ENCODE assay signal across 1 cellular context in the genomic region with DNA sequence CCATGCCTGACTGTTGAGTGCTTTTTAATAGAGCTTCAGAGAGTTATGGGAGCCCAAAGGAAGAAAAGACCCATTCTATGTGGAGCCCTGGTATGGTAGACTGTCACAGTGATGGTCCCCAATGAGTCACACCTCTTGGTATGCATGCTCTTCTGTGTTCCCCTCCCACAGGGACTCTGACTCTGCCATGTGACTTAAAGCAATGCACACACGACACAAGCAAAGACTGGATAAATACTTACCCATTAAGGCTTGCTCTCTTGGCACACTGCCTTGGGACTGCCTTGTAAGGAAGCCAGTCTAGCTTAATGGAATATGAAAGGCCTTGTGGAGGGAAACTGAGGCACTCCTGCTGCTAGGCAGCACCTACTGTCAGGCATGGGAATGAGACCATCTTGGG.
TF ChIP-seq lines count a peak whose summit lies in the region.

No MANE protein-coding gene starts in this region.

TF ChIP-seq in HepG2, 621 proteins besides CTCF, POLR2A, EP300 and RAD21 (continued from another document and continues in another):
- TF ChIP-seq, protein P1, sequence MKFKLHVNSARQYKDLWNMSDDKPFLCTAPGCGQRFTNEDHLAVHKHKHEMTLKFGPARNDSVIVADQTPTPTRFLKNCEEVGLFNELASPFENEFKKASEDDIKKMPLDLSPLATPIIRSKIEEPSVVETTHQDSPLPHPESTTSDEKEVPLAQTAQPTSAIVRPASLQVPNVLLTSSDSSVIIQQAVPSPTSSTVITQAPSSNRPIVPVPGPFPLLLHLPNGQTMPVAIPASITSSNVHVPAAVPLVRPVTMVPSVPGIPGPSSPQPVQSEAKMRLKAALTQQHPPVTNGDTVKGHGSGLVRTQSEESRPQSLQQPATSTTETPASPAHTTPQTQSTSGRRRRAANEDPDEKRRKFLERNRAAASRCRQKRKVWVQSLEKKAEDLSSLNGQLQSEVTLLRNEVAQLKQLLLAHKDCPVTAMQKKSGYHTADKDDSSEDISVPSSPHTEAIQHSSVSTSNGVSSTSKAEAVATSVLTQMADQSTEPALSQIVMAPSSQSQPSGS (CRISPR knock-in tag; IDR thresholded peaks at IDR 0.05), result no peak
- TF ChIP-seq, protein P2, sequence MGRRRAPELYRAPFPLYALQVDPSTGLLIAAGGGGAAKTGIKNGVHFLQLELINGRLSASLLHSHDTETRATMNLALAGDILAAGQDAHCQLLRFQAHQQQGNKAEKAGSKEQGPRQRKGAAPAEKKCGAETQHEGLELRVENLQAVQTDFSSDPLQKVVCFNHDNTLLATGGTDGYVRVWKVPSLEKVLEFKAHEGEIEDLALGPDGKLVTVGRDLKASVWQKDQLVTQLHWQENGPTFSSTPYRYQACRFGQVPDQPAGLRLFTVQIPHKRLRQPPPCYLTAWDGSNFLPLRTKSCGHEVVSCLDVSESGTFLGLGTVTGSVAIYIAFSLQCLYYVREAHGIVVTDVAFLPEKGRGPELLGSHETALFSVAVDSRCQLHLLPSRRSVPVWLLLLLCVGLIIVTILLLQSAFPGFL (CRISPR knock-in tag; IDR thresholded peaks at IDR 0.05), result no peak
- TF ChIP-seq ZNF672 (CRISPR knock-in tag; IDR thresholded peaks at IDR 0.05), result no peak
- peak; percentile 32; the same call in 1 of the 2 replicates for TF ChIP-seq ZNF644 (CRISPR knock-in tag; IDR thresholded peaks at IDR 0.05; ENCODE audit: low read depth)
- TF ChIP-seq MBNL3 (CRISPR knock-in tag; conservative IDR thresholded peaks at IDR 0.05), result no peak
- TF ChIP-seq POLR2G (IDR thresholded peaks at IDR 0.05; ENCODE audit: low read depth, low read length), result no peak
- TF ChIP-seq STAT5B (CRISPR knock-in tag; IDR thresholded peaks at IDR 0.05), result no peak
- 0 out of 2 replicates have a peak, but pooled peaks have one; percentile 9 for TF ChIP-seq FOXA3 (CRISPR knock-in tag; IDR thresholded peaks at IDR 0.05)
- no peak for TF ChIP-seq SNAI1 (CRISPR knock-in tag; IDR thresholded peaks at IDR 0.05; ENCODE audit: borderline replicate concordance)
- TF ChIP-seq SPEN (CRISPR knock-in tag; IDR thresholded peaks at IDR 0.05; ENCODE audit: low read depth), result no peak
- peak; percentile 43; the same call in 1 of the 2 replicates for TF ChIP-seq FOSL1 (CRISPR knock-in tag; IDR thresholded peaks at IDR 0.05; ENCODE audit: borderline replicate concordance)
- TF ChIP-seq ATRX (CRISPR knock-in tag; IDR thresholded peaks at IDR 0.05; ENCODE audit: borderline replicate concordance), result no peak
- TF ChIP-seq, protein P3, sequence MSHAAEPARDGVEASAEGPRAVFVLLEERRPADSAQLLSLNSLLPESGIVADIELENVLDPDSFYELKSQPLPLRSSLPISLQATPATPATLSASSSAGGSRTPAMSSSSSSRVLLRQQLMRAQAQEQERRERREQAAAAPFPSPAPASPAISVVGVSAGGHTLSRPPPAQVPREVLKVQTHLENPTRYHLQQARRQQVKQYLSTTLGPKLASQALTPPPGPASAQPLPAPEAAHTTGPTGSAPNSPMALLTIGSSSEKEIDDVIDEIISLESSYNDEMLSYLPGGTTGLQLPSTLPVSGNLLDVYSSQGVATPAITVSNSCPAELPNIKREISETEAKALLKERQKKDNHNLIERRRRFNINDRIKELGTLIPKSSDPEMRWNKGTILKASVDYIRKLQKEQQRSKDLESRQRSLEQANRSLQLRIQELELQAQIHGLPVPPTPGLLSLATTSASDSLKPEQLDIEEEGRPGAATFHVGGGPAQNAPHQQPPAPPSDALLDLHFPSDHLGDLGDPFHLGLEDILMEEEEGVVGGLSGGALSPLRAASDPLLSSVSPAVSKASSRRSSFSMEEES (CRISPR knock-in tag; IDR thresholded peaks at IDR 0.05), result peak; percentile 79
- no peak for TF ChIP-seq ZBTB40 (IDR thresholded peaks at IDR 0.05)
- TF ChIP-seq ZBTB40 (CRISPR knock-in tag; IDR thresholded peaks at IDR 0.05), result no peak
- no peak for TF ChIP-seq MLXIP (CRISPR knock-in tag; IDR thresholded peaks at IDR 0.05; ENCODE audit: borderline replicate concordance)
- peak; percentile 21 for TF ChIP-seq XRCC5 (optimal IDR thresholded peaks at IDR 0.05; ENCODE audit: low read length)
- TF ChIP-seq KLF9 (CRISPR knock-in tag; IDR thresholded peaks at IDR 0.05; ENCODE audit: low read depth), result no peak
- no peak for TF ChIP-seq ZNF12 (CRISPR knock-in tag; IDR thresholded peaks at IDR 0.05)
- no peak for TF ChIP-seq ZNF24 (IDR thresholded peaks at IDR 0.05)
- no peak for TF ChIP-seq ZSCAN21 (CRISPR knock-in tag; IDR thresholded peaks at IDR 0.05; ENCODE audit: borderline replicate concordance)
- TF ChIP-seq GTF3A (CRISPR knock-in tag; conservative IDR thresholded peaks at IDR 0.05), result no peak
- TF ChIP-seq MATR3 (CRISPR knock-in tag; IDR thresholded peaks at IDR 0.05), result no peak
- TF ChIP-seq, protein P4, sequence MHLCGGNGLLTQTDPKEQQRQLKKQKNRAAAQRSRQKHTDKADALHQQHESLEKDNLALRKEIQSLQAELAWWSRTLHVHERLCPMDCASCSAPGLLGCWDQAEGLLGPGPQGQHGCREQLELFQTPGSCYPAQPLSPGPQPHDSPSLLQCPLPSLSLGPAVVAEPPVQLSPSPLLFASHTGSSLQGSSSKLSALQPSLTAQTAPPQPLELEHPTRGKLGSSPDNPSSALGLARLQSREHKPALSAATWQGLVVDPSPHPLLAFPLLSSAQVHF (CRISPR knock-in tag; IDR thresholded peaks at IDR 0.05), result no peak
- no peak for TF ChIP-seq ZBTB1 (CRISPR knock-in tag; IDR thresholded peaks at IDR 0.05; ENCODE audit: borderline replicate concordance)
- TF ChIP-seq RARG (CRISPR knock-in tag; IDR thresholded peaks at IDR 0.05; ENCODE audit: low read depth), result no peak
- TF ChIP-seq, protein P5, sequence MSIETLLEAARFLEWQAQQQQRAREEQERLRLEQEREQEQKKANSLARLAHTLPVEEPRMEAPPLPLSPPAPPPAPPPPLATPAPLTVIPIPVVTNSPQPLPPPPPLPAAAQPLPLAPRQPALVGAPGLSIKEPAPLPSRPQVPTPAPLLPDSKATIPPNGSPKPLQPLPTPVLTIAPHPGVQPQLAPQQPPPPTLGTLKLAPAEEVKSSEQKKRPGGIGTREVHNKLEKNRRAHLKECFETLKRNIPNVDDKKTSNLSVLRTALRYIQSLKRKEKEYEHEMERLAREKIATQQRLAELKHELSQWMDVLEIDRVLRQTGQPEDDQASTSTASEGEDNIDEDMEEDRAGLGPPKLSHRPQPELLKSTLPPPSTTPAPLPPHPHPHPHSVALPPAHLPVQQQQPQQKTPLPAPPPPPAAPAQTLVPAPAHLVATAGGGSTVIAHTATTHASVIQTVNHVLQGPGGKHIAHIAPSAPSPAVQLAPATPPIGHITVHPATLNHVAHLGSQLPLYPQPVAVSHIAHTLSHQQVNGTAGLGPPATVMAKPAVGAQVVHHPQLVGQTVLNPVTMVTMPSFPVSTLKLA (IDR thresholded peaks at IDR 0.05), result peak; percentile 41; the same call in 1 of the 2 replicates
- TF ChIP-seq, protein P6, sequence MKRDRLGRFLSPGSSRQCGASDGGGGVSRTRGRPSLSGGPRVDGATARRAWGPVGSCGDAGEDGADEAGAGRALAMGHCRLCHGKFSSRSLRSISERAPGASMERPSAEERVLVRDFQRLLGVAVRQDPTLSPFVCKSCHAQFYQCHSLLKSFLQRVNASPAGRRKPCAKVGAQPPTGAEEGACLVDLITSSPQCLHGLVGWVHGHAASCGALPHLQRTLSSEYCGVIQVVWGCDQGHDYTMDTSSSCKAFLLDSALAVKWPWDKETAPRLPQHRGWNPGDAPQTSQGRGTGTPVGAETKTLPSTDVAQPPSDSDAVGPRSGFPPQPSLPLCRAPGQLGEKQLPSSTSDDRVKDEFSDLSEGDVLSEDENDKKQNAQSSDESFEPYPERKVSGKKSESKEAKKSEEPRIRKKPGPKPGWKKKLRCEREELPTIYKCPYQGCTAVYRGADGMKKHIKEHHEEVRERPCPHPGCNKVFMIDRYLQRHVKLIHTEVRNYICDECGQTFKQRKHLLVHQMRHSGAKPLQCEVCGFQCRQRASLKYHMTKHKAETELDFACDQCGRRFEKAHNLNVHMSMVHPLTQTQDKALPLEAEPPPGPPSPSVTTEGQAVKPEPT (CRISPR knock-in tag; IDR thresholded peaks at IDR 0.05; ENCODE audit: low read depth), result no peak
- no peak for TF ChIP-seq ZNF354B (CRISPR knock-in tag; IDR thresholded peaks at IDR 0.05)
- TF ChIP-seq RFX5 (IDR thresholded peaks at IDR 0.05; ENCODE audit: low read depth, low read length), result no peak
- no peak for TF ChIP-seq IRX3 (CRISPR knock-in tag; IDR thresholded peaks at IDR 0.05; ENCODE audit: borderline replicate concordance, low read depth)
- no peak for TF ChIP-seq ZNF367 (CRISPR knock-in tag; IDR thresholded peaks at IDR 0.05; ENCODE audit: borderline replicate concordance)
- peak; percentile 40; the same call in 1 of the 2 replicates for TF ChIP-seq GATAD2A (CRISPR knock-in tag; IDR thresholded peaks at IDR 0.05)
- TF ChIP-seq CREB1 (IDR thresholded peaks at IDR 0.05), result 0 out of 2 replicates have a peak, but pooled peaks have one; percentile 37
- TF ChIP-seq CREB1 (CRISPR knock-in tag; IDR thresholded peaks at IDR 0.05), result no peak
